In genomic region chr2:241924069-241924908, GRCh38 we compare ENCODE assay signal across 20 cellular contexts. TPM values are rescaled to one million over a fixed set of nuclear protein-coding genes. Genes with fewer than 3 reads are reported as not detected.
A peak's percentile ranks its signal among the peaks of the same experiment; 100 is the strongest.
DNase-seq lines count a peak whose midpoint lies in the region; FAIRE-seq and TF ChIP-seq lines count a peak whose summit lies in the region.
"Had no signal": no experiment of that assay in that cellular context is flagged by ENCODE, and none has a peak within 500 bp of the region (broad histone marks: within the 10 kb centered on the region; RNA-seq: fewer than 3 reads in every experiment).

No MANE protein-coding gene starts in this region.

- DNase-seq in activated CD4-positive, alpha-beta memory T cell treated with anti-CD3 and anti-CD28 coated beads for 36 hours, result peak; percentile 30
- no peak for DNase-seq in activated CD4-positive, alpha-beta memory T cell treated with anti-CD3 and anti-CD28 coated beads, Interleukin-2, amount 10 ng/mL, durations not matched to agents 7 days and 5 days
- DNase-seq in NB4 (ENCODE audit: low read depth) (peak; percentile 42), coronary artery (ENCODE audit: low spot score) (peak; percentile 46), spleen (peak; percentile 36), kidney (no peak), DMS 273 treated with DMSO at 0.1 percent for 48 hours (lab: John Stamatoyannopoulos, UW) (no peak), GM20000 (ENCODE audit: low spot score) (no peak)
- DNase-seq: activated naive CD4-positive, alpha-beta T cell; mammary epithelial cell; NCI-H1436 treated with DMSO at 0.1 percent for 48 hours; NCI-H226; small intestine had no signal

- TF ChIP-seq POLR2A in NB4 (IDR thresholded peaks at IDR 0.05; ENCODE audit: extremely low read depth, insufficient read length) (no peak), spleen (IDR thresholded peaks at IDR 0.05) (no peak)

- no peaks in the 10 kb centered on the region for H3K27me3 ChIP-seq in spleen (replicated peaks in 1 of 7)

- H3K36me3 ChIP-seq in spleen (no peaks in the 10 kb centered on the region), kidney (ENCODE audit: control insufficient read depth in 1 of 2, insufficient read depth in 2 of 2, low read length in 2 of 2) (no peaks in the 10 kb centered on the region)
- H3K36me3 ChIP-seq: prostate gland, thoracic aorta had no signal

- WGBS in spleen, 5 donors, result 53 to 68% (median 57%) methylated on average over 11 of the region's 11 CpGs

- TF ChIP-seq CTCF in NB4 (IDR thresholded peaks at IDR 0.05; ENCODE audit: low read depth, low read length) (no peak), coronary artery (IDR thresholded peaks at IDR 0.05) (no peak), spleen (IDR thresholded peaks at IDR 0.05 in 8 of 11, conservative IDR thresholded peaks at IDR 0.05 in 3 of 11) (no peak), kidney (IDR thresholded peaks at IDR 0.05; ENCODE audit: borderline replicate concordance, extremely low read depth, insufficient read depth) (no peak), GM20000 (IDR thresholded peaks at IDR 0.05; ENCODE audit: extremely low read depth, missing control alignments) (no peak)

- FAIRE-seq in kidney (lab: Jason Lieb, UNC), result no peak
- FAIRE-seq: A204.1, islet of Langerhans, small intestine had no signal

- no peak overlapping the region for H3K9ac ChIP-seq in kidney (ENCODE audit: low read length in 2 of 2)

- no peak overlapping the region for H3K27ac ChIP-seq in coronary artery
- no peak overlapping the region for H3K27ac ChIP-seq in spleen
- no peak overlapping the region for H3K27ac ChIP-seq in kidney (ENCODE audit: low read depth in 2 of 2, low read length in 2 of 2)
- H3K27ac ChIP-seq: prostate gland, thoracic aorta had no signal

- intact Hi-C loops in activated CD4-positive, alpha-beta memory T cell treated with anti-CD3 and anti-CD28 coated beads for 36 hours (cut with micrococcal nuclease), result no loop called here
- intact Hi-C loops in spleen (cut with DNase I; ENCODE audit: low total_unique reads), result no loop called here
- intact Hi-C loops in kidney (cut with DNase I), result no loop called here

- H3K4me1 ChIP-seq in spleen, result no peaks in the 10 kb centered on the region
- H3K4me1 ChIP-seq in kidney (ENCODE audit: control insufficient read depth in 1 of 2, insufficient read depth in 1 of 2, low read depth in 1 of 2, low read length in 2 of 2), result no peaks in the 10 kb centered on the region
- H3K4me1 ChIP-seq: prostate gland had no signal

- peaks cover 12% of the 10 kb centered on the region for H3K4me1 Mint-ChIP-seq in activated CD4-positive, alpha-beta memory T cell treated with anti-CD3 and anti-CD28 coated beads for 36 hours (ENCODE audit: low read depth)
- peaks cover 15% of the 10 kb centered on the region for H3K4me1 Mint-ChIP-seq in activated CD4-positive, alpha-beta memory T cell treated with anti-CD3 and anti-CD28 coated beads, Interleukin-2, amount 10 ng/mL, durations not matched to agents 7 days and 5 days

- H3K4me3 Mint-ChIP-seq in activated CD4-positive, alpha-beta memory T cell treated with anti-CD3 and anti-CD28 coated beads for 36 hours, result no peak overlapping the region
- H3K4me3 Mint-ChIP-seq in activated CD4-positive, alpha-beta memory T cell treated with anti-CD3 and anti-CD28 coated beads, Interleukin-2, amount 10 ng/mL, durations not matched to agents 7 days and 5 days, result no peak overlapping the region

- no peaks in the 10 kb centered on the region for H3K9me3 Mint-ChIP-seq in activated CD4-positive, alpha-beta memory T cell treated with anti-CD3 and anti-CD28 coated beads for 36 hours
- H3K9me3 Mint-ChIP-seq in activated CD4-positive, alpha-beta memory T cell treated with anti-CD3 and anti-CD28 coated beads, Interleukin-2, amount 10 ng/mL, durations not matched to agents 7 days and 5 days, result no peaks in the 10 kb centered on the region
- H3K9me3 Mint-ChIP-seq: natural killer cell treated with Interleukin-12 subunit alpha and Interleukin-12 subunit beta and Interleukin-15 and Interleukin-18, amount 100 ng/mL, for 72 hours had no signal

- H3K9me3 ChIP-seq in spleen, result no peaks in the 10 kb centered on the region
- no peaks in the 10 kb centered on the region for H3K9me3 ChIP-seq in kidney (ENCODE audit: control insufficient read depth in 1 of 2, low read length in 2 of 2)
- H3K9me3 ChIP-seq: prostate gland, thoracic aorta had no signal

- H3K4me3 ChIP-seq in NB4 (ENCODE audit: low read depth, low read length), result no peak overlapping the region
- H3K4me3 ChIP-seq in coronary artery, result no peak overlapping the region
- no peak overlapping the region for H3K4me3 ChIP-seq in spleen
- H3K4me3 ChIP-seq in kidney (ENCODE audit: low read length in 2 of 2), result no peak overlapping the region
- H3K4me3 ChIP-seq: prostate gland, thoracic aorta had no signal

- CTCF ChIA-PET in activated CD4-positive, alpha-beta memory T cell treated with anti-CD3 and anti-CD28 coated beads for 36 hours (lab: Charles Lee), result interaction anchor here (0.6 to 1.2 kb wide), 3 partner anchors 26 to 234 kb away, joined by 3 to 4 read pairs (median 4); no protein-coding TSS in a partner anchor
- CTCF ChIA-PET in activated CD4-positive, alpha-beta memory T cell treated with anti-CD3 and anti-CD28 coated beads, Interleukin-2, amount 10 ng/mL, durations not matched to agents 7 days and 5 days (lab: Charles Lee), result interaction anchor here (1.1 to 1.6 kb wide), 3 partner anchors 9 to 46 kb away, joined by 3 to 6 read pairs (median 5); no protein-coding TSS in a partner anchor

- POLR2A ChIA-PET in activated CD4-positive, alpha-beta memory T cell treated with anti-CD3 and anti-CD28 coated beads for 36 hours (lab: Charles Lee), result no interaction called here
- POLR2A ChIA-PET in activated CD4-positive, alpha-beta memory T cell treated with anti-CD3 and anti-CD28 coated beads, Interleukin-2, amount 10 ng/mL, durations not matched to agents 7 days and 5 days (lab: Charles Lee), result interaction anchor here (1.2 kb wide), 1 partner anchor 45 kb away, joined by 4 read pairs; no protein-coding TSS in a partner anchor

- H3K36me3 Mint-ChIP-seq in activated CD4-positive, alpha-beta memory T cell treated with anti-CD3 and anti-CD28 coated beads for 36 hours, result no peaks in the 10 kb centered on the region
- no peaks in the 10 kb centered on the region for H3K36me3 Mint-ChIP-seq in activated CD4-positive, alpha-beta memory T cell treated with anti-CD3 and anti-CD28 coated beads, Interleukin-2, amount 10 ng/mL, durations not matched to agents 7 days and 5 days (ENCODE audit: low read depth)
- H3K36me3 Mint-ChIP-seq: natural killer cell treated with Interleukin-12 subunit alpha and Interleukin-12 subunit beta and Interleukin-15 and Interleukin-18, amount 100 ng/mL, for 72 hours had no signal

- H3K27me3 Mint-ChIP-seq in activated CD4-positive, alpha-beta memory T cell treated with anti-CD3 and anti-CD28 coated beads for 36 hours, result no peaks in the 10 kb centered on the region
- H3K27me3 Mint-ChIP-seq in activated CD4-positive, alpha-beta memory T cell treated with anti-CD3 and anti-CD28 coated beads, Interleukin-2, amount 10 ng/mL, durations not matched to agents 7 days and 5 days, result no peaks in the 10 kb centered on the region
- H3K27me3 Mint-ChIP-seq: natural killer cell treated with Interleukin-12 subunit alpha and Interleukin-12 subunit beta and Interleukin-15 and Interleukin-18, amount 100 ng/mL, for 72 hours had no signal

- H3K27ac Mint-ChIP-seq in activated CD4-positive, alpha-beta memory T cell treated with anti-CD3 and anti-CD28 coated beads for 36 hours, result no peak overlapping the region
- H3K27ac Mint-ChIP-seq in activated CD4-positive, alpha-beta memory T cell treated with anti-CD3 and anti-CD28 coated beads, Interleukin-2, amount 10 ng/mL, durations not matched to agents 7 days and 5 days, result no peak overlapping the region
- H3K27ac Mint-ChIP-seq: natural killer cell treated with Interleukin-12 subunit alpha and Interleukin-12 subunit beta and Interleukin-15 and Interleukin-18, amount 100 ng/mL, for 72 hours had no signal

RNA-seq across cellular contexts. Expression of gene RTP5, which starts 54.8 kb away (rescaled TPM):
- under 1 TPM; 0.10 to 0.12 TPM for total RNA-seq in activated CD4-positive, alpha-beta memory T cell treated with anti-CD3 and anti-CD28 coated beads for 36 hours
- under 1 TPM in 1 of 2 experiments, not detected in 1; 0.13 TPM for total RNA-seq in activated CD4-positive, alpha-beta memory T cell treated with anti-CD3 and anti-CD28 coated beads, Interleukin-2, amount 10 ng/mL, durations not matched to agents 7 days and 5 days
- total RNA-seq in spleen, result 1 to 10 TPM in 4 of 7 donors, under 1 TPM in 3; 0.34 to 2.2 (median 1.0) TPM
- polyA plus RNA-seq in spleen, result under 1 TPM; 0.39 to 0.93 (median 0.49) TPM
- 0.13 TPM for total RNA-seq in kidney
- not detected for polyA plus RNA-seq in kidney (ENCODE audit: insufficient read depth, low read depth, low replicate concordance)
- total RNA-seq: HT-29; mammary epithelial cell; natural killer cell treated with Interleukin-12 subunit alpha and Interleukin-12 subunit beta and Interleukin-15 and Interleukin-18, amount 100 ng/mL, for 72 hours had no signal
- polyA plus RNA-seq: BJ, mammary epithelial cell had no signal

Comparison
In these comparisons a context has a peak if more than half of its experiments do, and no peak if none do; other contexts are left out.
1. DNase-seq: peak in activated CD4-positive, alpha-beta memory T cell treated with anti-CD3 and anti-CD28 coated beads for 36 hours (single experiment), NB4 (single experiment), coronary artery (single experiment) and spleen (single experiment); none in activated CD4-positive, alpha-beta memory T cell treated with anti-CD3 and anti-CD28 coated beads, Interleukin-2, amount 10 ng/mL, durations not matched to agents 7 days and 5 days (single experiment), kidney (single experiment), DMS 273 treated with DMSO at 0.1 percent for 48 hours (single experiment) and GM20000 (single experiment).